24 cellular contexts compared by ENCODE assay signal in genomic region chr3:184295771-184296170, GRCh38. TPM values are rescaled to one million over a fixed set of nuclear protein-coding genes. Genes with fewer than 3 reads are reported as not detected.
"Had no signal": no experiment of that assay in that cellular context is flagged by ENCODE, and none has a peak within 500 bp of the region (broad histone marks: within the 10 kb centered on the region; RNA-seq: fewer than 3 reads in every experiment).

No MANE protein-coding gene starts in this region.

- H3K36me3 ChIP-seq: breast epithelium had no signal

- ATAC-seq: activated CD8-positive, alpha-beta T cell treated with anti-CD3 and anti-CD28 coated beads, Interleukin-2, amount 10 ng/mL, durations not matched to agents 7 days and 5 days; activated T-cell treated with anti-CD3 and anti-CD28 coated beads, Interleukin-2, amount 50 U/mL, for 4 hours; esophagus mucosa; gastrocnemius medialis; lower lobe of right lung; psoas muscle; right cardiac atrium; stimulated activated naive CD8-positive, alpha-beta T cell treated with anti-CD3 and anti-CD28 coated beads, Interleukin-15, amount 100 ng/mL, for 72 hours had no signal

- H3K4me3 ChIP-seq: breast epithelium, gastrocnemius medialis, lower lobe of right lung, psoas muscle, skin epidermis had no signal

- FAIRE-seq: keratinocyte had no signal

- H3K9me3 ChIP-seq: breast epithelium, gastrocnemius medialis, lower lobe of right lung, psoas muscle had no signal

- H3K27ac ChIP-seq: breast epithelium, gastrocnemius medialis, lower lobe of right lung, psoas muscle, skin epidermis had no signal

- DNase-seq: activated CD4-positive, alpha-beta T cell treated with anti-CD3 and anti-CD28 coated beads for 48 hours; activated CD4-positive, CD25-positive, alpha-beta regulatory T cell; activated CD8-positive, alpha-beta memory T cell treated with anti-CD3 and anti-CD28 coated beads, Interleukin-2, amount 50 U/mL, for 4 hours; activated CD8-positive, alpha-beta T cell treated with anti-CD3 and anti-CD28 coated beads, Interleukin-2, amount 10 ng/mL, durations not matched to agents 7 days and 5 days; activated naive CD4-positive, alpha-beta T cell treated with anti-CD3 and anti-CD28 coated beads, Interleukin-2, amount 50 U/mL, for 16 hours; activated T-cell treated with anti-CD3 and anti-CD28 coated beads, Interleukin-2, amount 50 U/mL, for 4 hours; cerebellar nuclear complex; effector CD8-positive, alpha-beta T cell; gastrocnemius medialis; head of caudate nucleus; lower lobe of right lung; nephron progenitor cell; occipital lobe; right cardiac atrium; stimulated activated CD4-positive, alpha-beta T cell treated with anti-CD3 and anti-CD28 coated beads, Interleukin-4, amount 100 ng/mL, for 1 hour; stimulated activated naive CD8-positive, alpha-beta T cell treated with anti-CD3 and anti-CD28 coated beads, Interleukin-15, amount 100 ng/mL, for 72 hours; T-helper 9 cell; trophoblast cell had no signal

- H3K27me3 ChIP-seq: breast epithelium, gastrocnemius medialis had no signal

RNA-seq across cellular contexts. Expression of gene ECE2, which starts 19.9 kb away (rescaled TPM):
- total RNA-seq: activated CD8-positive, alpha-beta T cell treated with anti-CD3 and anti-CD28 coated beads, Interleukin-2, amount 10 ng/mL, durations not matched to agents 7 days and 5 days; activated T-cell treated with anti-CD3 and anti-CD28 coated beads, Interleukin-2, amount 50 U/mL, for 4 hours; aorta; breast epithelium; esophagus mucosa; gastrocnemius medialis; lower lobe of right lung; psoas muscle had no signal
- polyA plus RNA-seq: aorta, keratinocyte, psoas muscle had no signal

RNA-seq across cellular contexts. Expression of gene CAMK2N2, which starts 34.4 kb away (rescaled TPM):
- total RNA-seq: activated CD8-positive, alpha-beta T cell treated with anti-CD3 and anti-CD28 coated beads, Interleukin-2, amount 10 ng/mL, durations not matched to agents 7 days and 5 days; breast epithelium; gastrocnemius medialis; lower lobe of right lung; psoas muscle had no signal
- polyA plus RNA-seq: aorta had no signal
